ENCODE assay signal across 11 cellular contexts in the genomic region with DNA sequence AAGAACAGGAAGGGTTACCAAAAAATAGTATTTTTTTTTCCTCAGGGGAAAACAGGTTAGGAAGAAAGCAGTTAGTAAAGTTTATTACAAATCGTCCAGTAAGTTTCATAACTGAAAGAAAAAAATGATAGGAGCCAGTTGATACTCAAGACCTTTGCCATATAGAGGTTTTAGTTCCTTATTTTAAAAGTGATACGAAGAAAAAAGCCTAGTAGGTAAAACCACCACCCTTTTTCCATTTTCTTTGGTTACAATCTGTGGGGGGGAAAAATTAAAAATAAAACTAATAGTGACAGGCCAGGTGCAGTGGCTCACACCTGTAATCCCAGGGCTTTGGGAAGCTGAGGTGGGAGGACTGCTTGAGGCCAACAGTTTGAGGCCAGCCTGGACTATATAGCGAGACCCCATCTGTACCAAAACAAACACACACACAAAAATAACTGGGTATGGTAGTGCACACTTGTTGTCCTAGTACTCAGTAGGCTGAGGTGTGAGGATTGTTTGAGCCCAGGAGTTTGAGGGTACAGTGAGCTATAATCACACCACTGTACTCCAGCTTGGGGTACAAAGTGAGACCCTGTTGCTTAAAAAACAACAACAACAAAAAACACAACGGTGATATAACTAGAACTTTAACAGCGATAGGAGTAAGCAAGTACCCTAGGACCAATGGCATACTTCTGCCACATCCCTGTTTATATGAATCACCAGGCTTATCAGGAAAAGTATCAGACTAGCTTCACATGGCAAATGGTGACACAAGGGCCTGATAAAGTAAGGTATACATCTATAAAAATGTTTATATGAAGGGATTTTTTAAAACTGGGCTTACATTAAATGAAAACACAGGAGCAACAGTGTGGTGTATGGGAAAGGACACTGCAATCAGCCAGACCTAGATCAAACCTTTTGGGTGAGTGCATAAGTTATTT. TPM values are rescaled to one million over a fixed set of nuclear protein-coding genes. Genes with fewer than 3 reads are reported as not detected.
DNase-seq lines count a peak whose midpoint lies in the region; ATAC-seq and TF ChIP-seq lines count a peak whose summit lies in the region.
"Had no signal": no experiment of that assay in that cellular context is flagged by ENCODE, and none has a peak within 500 bp of the region (broad histone marks: within the 10 kb centered on the region; RNA-seq: fewer than 3 reads in every experiment).

No MANE protein-coding gene starts in this region.

- H3K27me3 ChIP-seq in MM.1S (replicated peaks; ENCODE audit: insufficient read depth, low read length) (no peaks in the 10 kb centered on the region), adipocyte (replicated peaks; ENCODE audit: control insufficient read depth, insufficient read depth, low read length) (no peaks in the 10 kb centered on the region), osteoblast (ENCODE audit: insufficient read depth, low read length) (no peaks in the 10 kb centered on the region), neural progenitor cell (no peaks in the 10 kb centered on the region)
- H3K27me3 ChIP-seq: breast epithelium had no signal

- H3K27me3 Mint-ChIP-seq in neural progenitor cell (ENCODE audit: insufficient read depth, low read depth), result no peaks in the 10 kb centered on the region

- in situ Hi-C loops in GM13976 (cut with MboI; ENCODE audit: low sequenced_read_pairs, unreplicated experiment), result no loop called here

- H2AFZ ChIP-seq in MM.1S (ENCODE audit: low read length) (no peak overlapping the region), osteoblast (ENCODE audit: low read length) (no peak overlapping the region), neural progenitor cell (replicated peaks) (no peak overlapping the region)

- H3K4me3 ChIP-seq in MM.1S (ENCODE audit: low read length), result peak overlapping the region; percentile 34
- H3K4me3 ChIP-seq in adipocyte (ENCODE audit: low read length), result no peak overlapping the region
- H3K4me3 ChIP-seq in osteoblast (ENCODE audit: insufficient read depth, low read length), result peak overlapping the region; percentile 15
- H3K4me3 ChIP-seq in neural progenitor cell, result no peak overlapping the region
- H3K4me3 ChIP-seq: breast epithelium had no signal

- H4K20me1 ChIP-seq in MM.1S (ENCODE audit: insufficient read depth, low read length), result no peaks in the 10 kb centered on the region; the same call in 1 of the 2 replicates
- H4K20me1 ChIP-seq in osteoblast (ENCODE audit: insufficient read depth, low read length), result peaks cover 38% of the 10 kb centered on the region
- peaks cover 19% of the 10 kb centered on the region for H4K20me1 ChIP-seq in neural progenitor cell (ENCODE audit: low read depth)

- no peak overlapping the region for H3K27ac Mint-ChIP-seq in neural progenitor cell

- H3K4me2 ChIP-seq in MM.1S (ENCODE audit: low read depth, low read length) (peak overlapping the region; percentile 66), osteoblast (ENCODE audit: insufficient read depth, low read length) (peak overlapping the region; percentile 73), neural progenitor cell (no peak overlapping the region)

- H3K9ac ChIP-seq in MM.1S (ENCODE audit: low read length) (peak overlapping the region; percentile 11; the same call in 1 of the 2 replicates), adipocyte (ENCODE audit: low read length) (no peak overlapping the region), neural progenitor cell (no peak overlapping the region)

- H3K4me1 Mint-ChIP-seq in neural progenitor cell, result no peaks in the 10 kb centered on the region

- DNase-seq in GM13976 (ENCODE audit: low spot score) (peak; percentile 23), MM.1S (peak; percentile 42), adipocyte (ENCODE audit: low read depth) (peak; percentile 31), osteoblast (ENCODE audit: insufficient read length, low spot score, missing footprints) (no peak), globus pallidus (ENCODE audit: low spot score) (no peak), neural progenitor cell (ENCODE audit: low spot score) (no peak)
- DNase-seq: HCEC 1CT had no signal

- TF ChIP-seq CTCF in GM13976 (IDR thresholded peaks at IDR 0.05; ENCODE audit: borderline replicate concordance, control extremely low read depth, extremely low read depth, insufficient read depth, missing control alignments) (no peak), MM.1S (IDR thresholded peaks at IDR 0.05; ENCODE audit: low read length) (no peak), osteoblast (IDR thresholded peaks at IDR 0.05; ENCODE audit: extremely low read depth, low read depth, low read length) (no peak), neural progenitor cell (IDR thresholded peaks at IDR 0.05) (no peak)

- H3K36me3 ChIP-seq in MM.1S (replicated peaks; ENCODE audit: insufficient read depth, low read length), result no peaks in the 10 kb centered on the region; the same call in 1 of the 2 replicates
- peaks cover 15% of the 10 kb centered on the region for H3K36me3 ChIP-seq in adipocyte (ENCODE audit: control insufficient read depth, insufficient read depth, low read length, severe bottlenecking)
- H3K36me3 ChIP-seq in osteoblast (ENCODE audit: insufficient read depth, low read length), result peaks cover under 1% of the 10 kb centered on the region
- H3K36me3 ChIP-seq in neural progenitor cell, result no peaks in the 10 kb centered on the region
- H3K36me3 ChIP-seq: breast epithelium had no signal

- no peaks in the 10 kb centered on the region for H3K9me3 Mint-ChIP-seq in neural progenitor cell

- H3K79me2 ChIP-seq in MM.1S (ENCODE audit: low read length) (peaks cover 92% of the 10 kb centered on the region), osteoblast (ENCODE audit: insufficient read depth, low read length) (peaks cover 78% of the 10 kb centered on the region), neural progenitor cell (ENCODE audit: low read depth) (peaks cover 64% of the 10 kb centered on the region)

- no peak for ATAC-seq in HG03439 (IDR thresholded peaks at IDR 0.05; ENCODE audit: unreplicated experiment)
- ATAC-seq in HG03565 (IDR thresholded peaks at IDR 0.05; ENCODE audit: unreplicated experiment), result no peak

- peaks cover 21% of the 10 kb centered on the region for H3K4me1 ChIP-seq in MM.1S (ENCODE audit: low read length)
- H3K4me1 ChIP-seq in adipocyte (ENCODE audit: control insufficient read depth, insufficient read depth, low read length), result peaks cover 28% of the 10 kb centered on the region
- peaks cover 33% of the 10 kb centered on the region for H3K4me1 ChIP-seq in osteoblast (ENCODE audit: insufficient read depth, low read length)
- H3K4me1 ChIP-seq in neural progenitor cell, result peaks cover 6% of the 10 kb centered on the region

- H3K27ac ChIP-seq in MM.1S (ENCODE audit: low read length), result peak overlapping the region; percentile 75; the same call in 1 of the 2 replicates
- peak overlapping the region; percentile 54 for H3K27ac ChIP-seq in osteoblast (ENCODE audit: low read depth, low read length)
- no peak overlapping the region for H3K27ac ChIP-seq in neural progenitor cell
- H3K27ac ChIP-seq: breast epithelium had no signal

- H3K36me3 Mint-ChIP-seq in neural progenitor cell, result peaks cover 3% of the 10 kb centered on the region

- no peak overlapping the region for H3K4me3 Mint-ChIP-seq in neural progenitor cell

- no peaks in the 10 kb centered on the region for H3K9me2 ChIP-seq in MM.1S (replicated peaks; ENCODE audit: insufficient read depth, low read length)

- H3K9me3 ChIP-seq in MM.1S (replicated peaks; ENCODE audit: insufficient read depth, low read length) (no peaks in the 10 kb centered on the region), adipocyte (ENCODE audit: control insufficient read depth, low read length) (no peaks in the 10 kb centered on the region), osteoblast (ENCODE audit: low read depth, low read length) (no peaks in the 10 kb centered on the region), neural progenitor cell (ENCODE audit: low read depth) (no peaks in the 10 kb centered on the region)
- H3K9me3 ChIP-seq: breast epithelium had no signal

- H3F3A ChIP-seq in MM.1S (ENCODE audit: insufficient read depth, low read length) (peaks cover 14% of the 10 kb centered on the region), neural progenitor cell (ENCODE audit: low read depth) (peaks cover 6% of the 10 kb centered on the region)

RNA-seq across cellular contexts. Expression of a gene that starts 5.4 kb away (rescaled TPM):
- total RNA-seq in osteoblast, result 356 and 365 TPM in 2 replicates
- total RNA-seq in neural progenitor cell (ENCODE audit: low replicate concordance), result 125 and 139 TPM in 2 replicates

RNA-seq across cellular contexts. Expression of a gene that starts 5.8 kb away (rescaled TPM):
- total RNA-seq in osteoblast, result 2.5 and 3.2 TPM in 2 replicates
- 8.8 and 11.6 TPM in 2 replicates for total RNA-seq in neural progenitor cell (ENCODE audit: low replicate concordance)

RNA-seq across cellular contexts. Expression of a gene that starts 29.7 kb away (rescaled TPM):
- total RNA-seq in osteoblast, result not detected in 2 replicates
- total RNA-seq in neural progenitor cell (ENCODE audit: low replicate concordance), result not detected in 2 replicates
- total RNA-seq: breast epithelium, Daoy had no signal

Comparison
In these comparisons a context has a peak if more than half of its experiments do, and no peak if none do; other contexts are left out.
1. DNase-seq: peak in GM13976 (single experiment), MM.1S (single experiment) and adipocyte (single experiment); none in osteoblast (single experiment), globus pallidus (single experiment) and neural progenitor cell (single experiment).
2. H3K4me3 ChIP-seq: peak in MM.1S (single experiment) and osteoblast (single experiment); none in adipocyte (single experiment) and neural progenitor cell (single experiment).